In genomic region chr6:168100011-168100802, GRCh38 we compare ENCODE assay signal across 21 cellular contexts. TPM values are rescaled to one million over a fixed set of nuclear protein-coding genes. Genes with fewer than 3 reads are reported as not detected.
"Had no signal": no experiment of that assay in that cellular context is flagged by ENCODE, and none has a peak within 500 bp of the region (broad histone marks: within the 10 kb centered on the region; RNA-seq: fewer than 3 reads in every experiment).

No MANE protein-coding gene starts in this region.

- H3K27ac ChIP-seq: dorsolateral prefrontal cortex, heart left ventricle, ovary, tibial artery, upper lobe of left lung, vagina had no signal

- H3K9me3 Mint-ChIP-seq: stimulated activated memory B cell treated with anti-CD40 and anti-IgM and Interleukin-4, amounts not matched to agents 10 μg/mL and 1 μg/mL and 100 μg/mL, for 72 hours; stimulated activated naive CD8-positive, alpha-beta T cell treated with anti-CD3 and anti-CD28 coated beads, Interleukin-15, Interleukin-2, amounts not matched to agents 100 ng/mL and 50 ng/mL, for 24 hours had no signal

- H3K4me3 ChIP-seq: mucosa of descending colon, ovary, upper lobe of left lung had no signal

- H3K36me3 Mint-ChIP-seq: naive thymus-derived CD8-positive, alpha-beta T cell; stimulated activated memory B cell treated with anti-CD40 and anti-IgM and Interleukin-4, amounts not matched to agents 10 μg/mL and 1 μg/mL and 100 μg/mL, for 72 hours had no signal

- H3K4me3 Mint-ChIP-seq: naive thymus-derived CD8-positive, alpha-beta T cell; stimulated activated memory B cell treated with anti-CD40 and anti-IgM and Interleukin-4, amounts not matched to agents 10 μg/mL and 1 μg/mL and 100 μg/mL, for 72 hours; stimulated activated naive CD8-positive, alpha-beta T cell treated with anti-CD3 and anti-CD28 coated beads, Interleukin-15, Interleukin-2, amounts not matched to agents 100 ng/mL and 50 ng/mL, for 24 hours had no signal

- ATAC-seq: heart left ventricle; left colon; mucosa of descending colon; naive thymus-derived CD8-positive, alpha-beta T cell had no signal

- H3K36me3 ChIP-seq: heart left ventricle, ovary, tibial artery, upper lobe of left lung, vagina had no signal

- H3K4me1 Mint-ChIP-seq: naive thymus-derived CD8-positive, alpha-beta T cell; stimulated activated memory B cell treated with anti-CD40 and anti-IgM and Interleukin-4, amounts not matched to agents 10 μg/mL and 1 μg/mL and 100 μg/mL, for 72 hours had no signal

- H3K27me3 ChIP-seq: ovary, vagina had no signal

- H3K27ac Mint-ChIP-seq: naive thymus-derived CD8-positive, alpha-beta T cell; progenitor cell of endocrine pancreas; stimulated activated memory B cell treated with anti-CD40 and anti-IgM and Interleukin-4, amounts not matched to agents 10 μg/mL and 1 μg/mL and 100 μg/mL, for 72 hours; stimulated activated naive CD8-positive, alpha-beta T cell treated with anti-CD3 and anti-CD28 coated beads, Interleukin-15, Interleukin-2, amounts not matched to agents 100 ng/mL and 50 ng/mL, for 24 hours had no signal

- DNase-seq: cortex of kidney; effector CD8-positive, alpha-beta T cell; foreskin melanocyte; left colon; mucosa of descending colon; stimulated activated CD4-positive, alpha-beta T cell treated with anti-CD3 and anti-CD28 coated beads, Interleukin-15, amount 100 ng/mL, for 24 hours; stimulated activated CD4-positive, alpha-beta T cell treated with anti-CD3 and anti-CD28 coated beads, Interleukin-1b, Interleukin-23, amount 100 ng/mL, for 48 hours; stimulated activated CD4-positive, alpha-beta T cell treated with anti-CD3 and anti-CD28 coated beads, Interleukin-4, amount 100 ng/mL, for 24 hours; tibial artery had no signal

- H3K9me3 ChIP-seq: heart left ventricle, mucosa of descending colon, ovary, tibial artery, upper lobe of left lung, vagina had no signal

RNA-seq across cellular contexts. Expression of gene FRMD1, which starts 21.2 kb away (rescaled TPM):
- total RNA-seq: naive thymus-derived CD8-positive, alpha-beta T cell; progenitor cell of endocrine pancreas; temporal lobe; upper lobe of left lung; vagina had no signal
- polyA plus RNA-seq: keratinocyte; naive thymus-derived CD8-positive, alpha-beta T cell; neural cell had no signal
